Comparison of ENCODE assay signal across 21 cellular contexts in the genomic region with DNA sequence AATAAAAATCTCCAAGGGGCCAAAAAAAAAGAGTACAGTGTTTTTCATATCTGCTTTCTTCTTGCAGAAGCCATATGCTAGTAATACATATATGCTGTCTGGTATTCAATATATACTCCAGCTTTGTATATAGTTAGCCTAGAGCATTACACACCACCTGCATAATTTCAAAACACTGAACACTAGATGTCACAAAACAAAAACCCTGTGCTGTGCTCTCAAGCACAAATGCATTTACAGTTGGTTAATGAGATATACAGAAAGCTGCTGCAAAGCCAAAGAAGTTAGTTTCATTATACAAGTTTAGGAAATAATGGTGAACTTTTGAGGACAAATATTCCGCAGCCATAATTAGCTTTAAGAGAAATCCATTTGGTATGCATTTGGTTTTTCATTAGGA.
"Had no signal": no experiment of that assay in that cellular context is flagged by ENCODE, and none has a peak within 500 bp of the region (broad histone marks: within the 10 kb centered on the region; RNA-seq: fewer than 3 reads in every experiment).

No MANE protein-coding gene starts in this region.

- H3K4me2 ChIP-seq: SK-N-SH had no signal

- H3K9me3 ChIP-seq: MG63, SK-N-SH had no signal

- H3K36me3 ChIP-seq: MG63 had no signal

- H3K9ac ChIP-seq: SK-N-SH had no signal

- FAIRE-seq: HTR-8/SVneo had no signal

- H3K27ac ChIP-seq: HL-60, RWPE1 had no signal

- H3K4me3 ChIP-seq: MG63 had no signal

- ATAC-seq: Panc1, PC-3 had no signal

- DNase-seq: KBM-7, MG63, NCI-H1092, NCI-H1105 treated with DMSO at 0.1 percent for 48 hours, NCI-H1417 treated with DMSO at 0.1 percent for 48 hours, NCI-H146, NCI-H187, NCI-H2029, NCI-H2081 treated with DMSO at 0.1 percent for 48 hours, NCI-H2171 treated with DMSO at 0.1 percent for 48 hours, NCI-H446, NCI-H510A, NCI-H524 treated with DMSO at 0.1 percent for 48 hours, NCI-H69, NCI-H774, PC-3, SK-N-SH had no signal

- H3K27me3 ChIP-seq: MG63 had no signal
